26 cellular contexts compared by ENCODE assay signal in genomic region chr9:85155380-85155779, GRCh38.
"Had no signal": no experiment of that assay in that cellular context is flagged by ENCODE, and none has a peak within 500 bp of the region (broad histone marks: within the 10 kb centered on the region; RNA-seq: fewer than 3 reads in every experiment).

No MANE protein-coding gene starts in this region.

- H3K79me2 ChIP-seq: hepatocyte had no signal

- ATAC-seq: activated CD8-positive, alpha-beta T cell treated with anti-CD3 and anti-CD28 coated beads for 36 hours; activated naive CD8-positive, alpha-beta T cell treated with anti-CD3 and anti-CD28 coated beads, Interleukin-2, amount 50 U/mL, for 24 hours; gastrocnemius medialis; left cardiac atrium; left ventricle myocardium superior; mucosa of descending colon; natural killer cell treated with Interleukin-12 subunit alpha and Interleukin-12 subunit beta and Interleukin-15 and Interleukin-18, amount 100 ng/mL, for 72 hours; stimulated activated memory B cell treated with anti-CD40 and anti-IgM and Interleukin-4, amounts not matched to agents 10 μg/mL and 1 μg/mL and 100 μg/mL, for 72 hours had no signal

- H2AFZ ChIP-seq: hepatocyte had no signal

- H3K9me3 ChIP-seq: breast epithelium, gastrocnemius medialis, mucosa of descending colon, sigmoid colon, stomach, tibial nerve had no signal

- H3K36me3 Mint-ChIP-seq: activated naive CD4-positive, alpha-beta T cell treated with anti-CD3 and anti-CD28 coated beads, Interleukin-2, amount 50 U/mL, for 24 hours; natural killer cell treated with Interleukin-12 subunit alpha and Interleukin-12 subunit beta and Interleukin-15 and Interleukin-18, amount 100 ng/mL, for 72 hours; stimulated activated memory B cell treated with anti-CD40 and anti-IgM and Interleukin-4, amounts not matched to agents 10 μg/mL and 1 μg/mL and 100 μg/mL, for 72 hours had no signal

- H3K4me3 ChIP-seq: breast epithelium, gastrocnemius medialis, hepatocyte, mucosa of descending colon, sigmoid colon, stomach, tibial nerve had no signal

- H3K9me3 Mint-ChIP-seq: activated B cell treated with CpG ODN at 0.5 μM for 24 hours; activated CD8-positive, alpha-beta T cell treated with anti-CD3 and anti-CD28 coated beads for 36 hours; activated naive CD4-positive, alpha-beta T cell treated with anti-CD3 and anti-CD28 coated beads, Interleukin-2, amount 50 U/mL, for 24 hours; activated naive CD8-positive, alpha-beta T cell treated with anti-CD3 and anti-CD28 coated beads, Interleukin-2, amount 50 U/mL, for 24 hours; activated T-helper 2 cell treated with anti-CD3 and anti-CD28 coated beads, Interferon-gamma antibody, Interleukin-2, Interleukin-4, amounts not matched to agents 10 μg/mL and 5 μg/mL and 100 μg/mL, durations not matched to agents 14 hours and 24 hours and 36 hours; natural killer cell treated with Interleukin-12 subunit alpha and Interleukin-12 subunit beta and Interleukin-15 and Interleukin-18, amount 100 ng/mL, for 72 hours had no signal

- H3K4me2 ChIP-seq: hepatocyte had no signal

- H3K27ac Mint-ChIP-seq: activated B cell treated with CpG ODN at 0.5 μM for 24 hours; activated CD8-positive, alpha-beta T cell treated with anti-CD3 and anti-CD28 coated beads for 36 hours; activated naive CD4-positive, alpha-beta T cell treated with anti-CD3 and anti-CD28 coated beads, Interleukin-2, amount 50 U/mL, for 24 hours; activated naive CD8-positive, alpha-beta T cell treated with anti-CD3 and anti-CD28 coated beads, Interleukin-2, amount 50 U/mL, for 24 hours; activated T-helper 2 cell treated with anti-CD3 and anti-CD28 coated beads, Interferon-gamma antibody, Interleukin-2, Interleukin-4, amounts not matched to agents 10 μg/mL and 5 μg/mL and 100 μg/mL, durations not matched to agents 14 hours and 24 hours and 36 hours; natural killer cell treated with Interleukin-12 subunit alpha and Interleukin-12 subunit beta and Interleukin-15 and Interleukin-18, amount 100 ng/mL, for 72 hours; stimulated activated memory B cell treated with anti-CD40 and anti-IgM and Interleukin-4, amounts not matched to agents 10 μg/mL and 1 μg/mL and 100 μg/mL, for 72 hours had no signal

- H3K4me3 Mint-ChIP-seq: activated B cell treated with CpG ODN at 0.5 μM for 24 hours; activated CD8-positive, alpha-beta T cell treated with anti-CD3 and anti-CD28 coated beads for 36 hours; activated naive CD4-positive, alpha-beta T cell treated with anti-CD3 and anti-CD28 coated beads, Interleukin-2, amount 50 U/mL, for 24 hours; activated naive CD8-positive, alpha-beta T cell treated with anti-CD3 and anti-CD28 coated beads, Interleukin-2, amount 50 U/mL, for 24 hours; natural killer cell treated with Interleukin-12 subunit alpha and Interleukin-12 subunit beta and Interleukin-15 and Interleukin-18, amount 100 ng/mL, for 72 hours; stimulated activated memory B cell treated with anti-CD40 and anti-IgM and Interleukin-4, amounts not matched to agents 10 μg/mL and 1 μg/mL and 100 μg/mL, for 72 hours had no signal

- H3K27ac ChIP-seq: breast epithelium, epithelial cell of prostate, gastrocnemius medialis, hepatocyte, sigmoid colon, stomach, tibial nerve had no signal

- DNase-seq: activated B cell treated with CpG ODN at 0.5 μM for 24 hours; activated CD4-positive, alpha-beta T cell treated with anti-CD3 and anti-CD28 coated beads, Interleukin-2, amount 50 U/mL, for 1 hour; activated CD8-positive, alpha-beta T cell treated with anti-CD3 and anti-CD28 coated beads for 36 hours; activated naive CD8-positive, alpha-beta T cell treated with anti-CD3 and anti-CD28 coated beads, Interleukin-2, amount 50 U/mL, for 24 hours; activated T-cell treated with anti-CD3 and anti-CD28 coated beads, Interleukin-2, amount 50 U/mL, for 48 hours; amygdala; central memory CD4-positive, alpha-beta T cell; gastrocnemius medialis; islet precursor cell; left cardiac atrium; left ventricle myocardium superior; mucosa of descending colon; retina; sigmoid colon; small intestine; stimulated activated CD4-positive, alpha-beta T cell treated with anti-CD3 and anti-CD28 coated beads, Interleukin-4, amount 100 ng/mL, for 24 hours; stomach; T-helper 2 cell had no signal

- H3K4me1 ChIP-seq: breast epithelium, gastrocnemius medialis, sigmoid colon had no signal

- H3K27me3 Mint-ChIP-seq: activated B cell treated with CpG ODN at 0.5 μM for 24 hours; activated naive CD4-positive, alpha-beta T cell treated with anti-CD3 and anti-CD28 coated beads, Interleukin-2, amount 50 U/mL, for 24 hours; activated naive CD8-positive, alpha-beta T cell treated with anti-CD3 and anti-CD28 coated beads, Interleukin-2, amount 50 U/mL, for 24 hours; stimulated activated memory B cell treated with anti-CD40 and anti-IgM and Interleukin-4, amounts not matched to agents 10 μg/mL and 1 μg/mL and 100 μg/mL, for 72 hours had no signal

- H3K27me3 ChIP-seq: breast epithelium, gastrocnemius medialis, sigmoid colon, stomach, tibial nerve had no signal

- H3K36me3 ChIP-seq: breast epithelium, gastrocnemius medialis, sigmoid colon, stomach, tibial nerve had no signal

- H3K4me1 Mint-ChIP-seq: activated B cell treated with CpG ODN at 0.5 μM for 24 hours; activated naive CD4-positive, alpha-beta T cell treated with anti-CD3 and anti-CD28 coated beads, Interleukin-2, amount 50 U/mL, for 24 hours; activated naive CD8-positive, alpha-beta T cell treated with anti-CD3 and anti-CD28 coated beads, Interleukin-2, amount 50 U/mL, for 24 hours; stimulated activated memory B cell treated with anti-CD40 and anti-IgM and Interleukin-4, amounts not matched to agents 10 μg/mL and 1 μg/mL and 100 μg/mL, for 72 hours had no signal
